Comparison of ENCODE assay signal across 10 cellular contexts in the genomic region with DNA sequence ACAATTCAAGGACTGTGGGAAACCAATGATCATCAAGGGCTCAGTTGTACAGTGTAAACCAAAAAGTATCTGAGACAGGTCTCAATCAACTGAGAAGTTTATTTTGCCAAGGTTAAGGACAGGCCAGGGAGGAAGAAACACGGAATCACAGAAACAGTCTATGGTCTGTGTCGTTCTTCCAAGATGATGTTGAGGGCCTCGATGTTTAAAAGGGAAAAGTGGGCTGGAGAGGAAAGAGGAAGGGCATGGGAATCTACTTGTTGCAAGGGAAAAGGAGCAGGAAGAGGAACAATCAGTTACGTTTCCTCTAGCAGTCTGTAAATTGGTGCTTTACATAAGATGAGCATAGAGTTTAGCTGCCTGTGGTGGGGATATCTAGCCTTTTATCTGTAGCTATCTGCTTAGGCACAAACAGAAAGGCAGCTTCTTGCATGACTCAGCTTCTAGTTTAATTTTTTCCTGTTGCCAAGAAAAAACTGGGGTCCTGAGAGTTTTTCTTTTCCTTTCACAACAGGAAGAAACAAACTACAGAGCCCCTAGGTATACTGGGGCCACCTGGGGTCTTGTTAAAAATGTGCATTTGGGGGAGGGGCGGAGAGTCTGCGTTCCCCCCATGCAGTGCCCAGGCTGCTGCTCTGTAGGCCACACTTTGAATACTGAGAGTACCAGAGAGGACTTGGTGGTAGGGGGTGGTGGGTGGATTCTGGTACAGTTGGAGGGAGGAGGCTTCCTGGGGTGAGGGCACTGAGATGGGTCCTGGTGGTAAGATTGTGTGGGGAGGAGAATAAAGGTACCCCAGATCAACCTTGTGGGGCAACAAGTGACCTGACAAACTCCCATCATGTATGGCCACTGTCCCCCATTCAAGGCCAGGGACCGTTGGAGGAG. TPM values are rescaled to one million over a fixed set of nuclear protein-coding genes. Genes with fewer than 3 reads are reported as not detected.
DNase-seq lines count a peak whose midpoint lies in the region; ATAC-seq, FAIRE-seq and TF ChIP-seq lines count a peak whose summit lies in the region.
"Had no signal": no experiment of that assay in that cellular context is flagged by ENCODE, and none has a peak within 500 bp of the region (broad histone marks: within the 10 kb centered on the region; RNA-seq: fewer than 3 reads in every experiment).

No MANE protein-coding gene starts in this region.

- BruUV-seq in endothelial cell of umbilical vein (replicated peaks; lab: Mats Ljungman, UMichigan): no TSS peak

- no peak for ATAC-seq in stimulated activated memory B cell treated with anti-CD40 and anti-IgM and Interleukin-4, amounts not matched to agents 10 μg/mL and 1 μg/mL and 100 μg/mL, for 72 hours
- ATAC-seq in HG03135 (IDR thresholded peaks at IDR 0.05; ENCODE audit: unreplicated experiment): no peak

- peak overlapping the region; percentile 25 for H3K4me3 Mint-ChIP-seq in stimulated activated memory B cell treated with anti-CD40 and anti-IgM and Interleukin-4, amounts not matched to agents 10 μg/mL and 1 μg/mL and 100 μg/mL, for 72 hours
- H3K4me3 Mint-ChIP-seq: activated naive CD8-positive, alpha-beta T cell had no signal

- dilution Hi-C loops in endothelial cell of umbilical vein (cut with MboI; ENCODE audit: extremely low pct_ligation_motif_present, low sequenced_read_pairs): no loop called here

- peak; percentile 62 for FAIRE-seq in endothelial cell of umbilical vein (lab: Jason Lieb, UNC)

- H3K9me3 Mint-ChIP-seq in stimulated activated memory B cell treated with anti-CD40 and anti-IgM and Interleukin-4, amounts not matched to agents 10 μg/mL and 1 μg/mL and 100 μg/mL, for 72 hours: no peaks in the 10 kb centered on the region

- peak overlapping the region; percentile 22 for H3K9ac ChIP-seq in endothelial cell of umbilical vein (replicated peaks; ENCODE audit: extremely low read depth, insufficient read depth, low read length)

- TF ChIP-seq POLR2A in endothelial cell of umbilical vein (IDR thresholded peaks at IDR 0.05; ENCODE audit: low read depth, low read length): no peak

- no peak overlapping the region for H3K4me2 ChIP-seq in endothelial cell of umbilical vein (ENCODE audit: insufficient read depth, low read length)

- POLR2A ChIA-PET in RWPE1 (lab: Yijun Ruan, JAX; ENCODE audit: low non-redundant PET): interaction anchor here (1.2 to 1.4 kb wide), 2 partner anchors 15 to 35 kb away, joined by 5 read pairs; a partner anchor contains a TSS
- POLR2A ChIA-PET in endothelial cell of umbilical vein (lab: Charles Lee): no interaction called here

- H3K27ac Mint-ChIP-seq in stimulated activated memory B cell treated with anti-CD40 and anti-IgM and Interleukin-4, amounts not matched to agents 10 μg/mL and 1 μg/mL and 100 μg/mL, for 72 hours: no peak overlapping the region
- H3K27ac Mint-ChIP-seq: activated naive CD8-positive, alpha-beta T cell had no signal

- H3K79me2 ChIP-seq in endothelial cell of umbilical vein (ENCODE audit: control insufficient read depth, insufficient read depth, low read length): no peaks in the 10 kb centered on the region

- H3K27ac ChIP-seq in RWPE1 (peak overlapping the region; percentile 97), endothelial cell of umbilical vein (ENCODE audit: insufficient read depth, low read depth, low read length) (peak overlapping the region; percentile 14)

- no peak overlapping the region for H3K4me3 ChIP-seq in endothelial cell of umbilical vein (replicated peaks in 1 of 3; ENCODE audit: insufficient read depth in 1 of 3, low read depth in 1 of 3, low read length in 3 of 3)

- H4K20me1 ChIP-seq in endothelial cell of umbilical vein (replicated peaks; ENCODE audit: control insufficient read depth, extremely low read depth, insufficient read depth, low read length): no peaks in the 10 kb centered on the region

- CTCF ChIA-PET in RWPE1 (lab: Yijun Ruan, JAX) (no interaction called here), endothelial cell of umbilical vein (lab: Charles Lee) (no interaction called here)

- peaks cover 24% of the 10 kb centered on the region for H3K4me1 ChIP-seq in endothelial cell of umbilical vein (ENCODE audit: control insufficient read depth, extremely low read depth, insufficient read depth, low read length)

- no peaks in the 10 kb centered on the region for H3K9me1 ChIP-seq in endothelial cell of umbilical vein (replicated peaks; ENCODE audit: control insufficient read depth, extremely low read depth, insufficient read depth, low read length)

- H2AFZ ChIP-seq in endothelial cell of umbilical vein (ENCODE audit: low read depth, low read length): peak overlapping the region; percentile 81

- intact Hi-C loops in endothelial cell of umbilical vein (cut with micrococcal nuclease): loop anchor here (1.0 kb wide), 1 partner anchor 15 kb away; no protein-coding TSS in a partner anchor

- peak; percentile 64 for DNase-seq in activated CD8-positive, alpha-beta memory T cell treated with anti-CD3 and anti-CD28 coated beads for 24 hours
- no peak for DNase-seq in activated CD8-positive, alpha-beta memory T cell treated with anti-CD3 and anti-CD28 coated beads, Interleukin-2, amount 50 U/mL, for 48 hours
- DNase-seq in RWPE1 (ENCODE audit: low spot score): no peak
- peak; percentile 15 for DNase-seq in endothelial cell of umbilical vein (ENCODE audit: low read depth, low spot score)
- no peak for DNase-seq in NCI-H128 (lab: John Stamatoyannopoulos, UW; ENCODE audit: unreplicated experiment)
- DNase-seq in DMS53 (lab: John Stamatoyannopoulos, UW): no peak
- DNase-seq: NCI-H2107 had no signal

- H3K36me3 Mint-ChIP-seq in stimulated activated memory B cell treated with anti-CD40 and anti-IgM and Interleukin-4, amounts not matched to agents 10 μg/mL and 1 μg/mL and 100 μg/mL, for 72 hours: no peaks in the 10 kb centered on the region
- H3K36me3 Mint-ChIP-seq: activated naive CD8-positive, alpha-beta T cell had no signal

- H3K4me1 Mint-ChIP-seq in stimulated activated memory B cell treated with anti-CD40 and anti-IgM and Interleukin-4, amounts not matched to agents 10 μg/mL and 1 μg/mL and 100 μg/mL, for 72 hours: peaks cover 42% of the 10 kb centered on the region

- no peaks in the 10 kb centered on the region for H3K36me3 ChIP-seq in endothelial cell of umbilical vein (ENCODE audit: control insufficient read depth in 2 of 2, extremely low read depth in 1 of 2, insufficient read depth in 2 of 2, low read length in 2 of 2)

- no peaks in the 10 kb centered on the region for H3K9me3 ChIP-seq in endothelial cell of umbilical vein (replicated peaks; ENCODE audit: control insufficient read depth, insufficient read depth, low read length)

- H3K27me3 Mint-ChIP-seq in stimulated activated memory B cell treated with anti-CD40 and anti-IgM and Interleukin-4, amounts not matched to agents 10 μg/mL and 1 μg/mL and 100 μg/mL, for 72 hours: no peaks in the 10 kb centered on the region
- H3K27me3 Mint-ChIP-seq: activated naive CD8-positive, alpha-beta T cell had no signal

- H3K27me3 ChIP-seq in endothelial cell of umbilical vein (ENCODE audit: control insufficient read depth in 2 of 2, insufficient read depth in 2 of 2, low read length in 2 of 2): no peaks in the 10 kb centered on the region

- TF ChIP-seq CTCF in RWPE1 (conservative IDR thresholded peaks at IDR 0.05; ENCODE audit: low read depth) (no peak), endothelial cell of umbilical vein (IDR thresholded peaks at IDR 0.05; ENCODE audit: extremely low read depth in 1 of 2, insufficient read depth in 1 of 2, low read depth in 1 of 2, low read length in 2 of 2) (no peak)

TF ChIP-seq in endothelial cell of umbilical vein, 7 proteins besides CTCF, POLR2A, EP300 and RAD21:
- TF ChIP-seq FOS (IDR thresholded peaks at IDR 0.05; ENCODE audit: borderline replicate concordance, insufficient read depth, low read length) (peak; percentile 47), GATA2 (IDR thresholded peaks at IDR 0.05; ENCODE audit: insufficient read depth, insufficient read length, low read depth, low read length) (peak; percentile 63)
- TF ChIP-seq, protein P1, sequence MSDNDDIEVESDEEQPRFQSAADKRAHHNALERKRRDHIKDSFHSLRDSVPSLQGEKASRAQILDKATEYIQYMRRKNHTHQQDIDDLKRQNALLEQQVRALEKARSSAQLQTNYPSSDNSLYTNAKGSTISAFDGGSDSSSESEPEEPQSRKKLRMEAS (IDR thresholded peaks at IDR 0.05; ENCODE audit: insufficient read depth, insufficient read length): no peak
TF ChIP-seq in endothelial cell of umbilical vein: peak in this region for 2.

RNA-seq across cellular contexts. Expression of a gene that starts 35.3 kb away (rescaled TPM):
- 105 and 108 TPM in 2 replicates for total RNA-seq in endothelial cell of umbilical vein
- 54.5 and 58.5 TPM in 2 replicates for polyA plus RNA-seq in endothelial cell of umbilical vein
- polyA plus RNA-seq in endothelial cell of umbilical vein (2011; cell fraction: cytosol; rRNA removed): 61.7 and 70.4 TPM in 2 replicates
- 99.6 and 120 TPM in 2 replicates for polyA plus RNA-seq in endothelial cell of umbilical vein (2011; cell fraction: nucleus; rRNA removed)
- 76.0 and 97.3 TPM in 2 replicates for polyA plus RNA-seq in endothelial cell of umbilical vein (2012)
- 61.0 and 62.0 TPM in 2 replicates for polyA minus RNA-seq in endothelial cell of umbilical vein
- 42.7 TPM for polyA minus RNA-seq in endothelial cell of umbilical vein (2011; cell fraction: cytosol; rRNA and poly(A)+ RNA removed)
- polyA minus RNA-seq in endothelial cell of umbilical vein (2011; cell fraction: nucleus; rRNA and poly(A)+ RNA removed): 26.8 and 29.3 TPM in 2 replicates

Comparison
In these comparisons a context has a peak if more than half of its experiments do, and no peak if none do; other contexts are left out.
1. DNase-seq: peak in activated CD8-positive, alpha-beta memory T cell treated with anti-CD3 and anti-CD28 coated beads for 24 hours (single experiment) and endothelial cell of umbilical vein (single experiment); none in activated CD8-positive, alpha-beta memory T cell treated with anti-CD3 and anti-CD28 coated beads, Interleukin-2, amount 50 U/mL, for 48 hours (single experiment), RWPE1 (single experiment), NCI-H128 (single experiment) and DMS53 (single experiment).